In genomic region chr1:94069649-94070285, GRCh38 we compare ENCODE assay signal across 12 cellular contexts. TPM values are rescaled to one million over a fixed set of nuclear protein-coding genes. Genes with fewer than 3 reads are reported as not detected.
DNase-seq lines count a peak whose midpoint lies in the region; ATAC-seq and TF ChIP-seq lines count a peak whose summit lies in the region.
"Had no signal": no experiment of that assay in that cellular context is flagged by ENCODE, and none has a peak within 500 bp of the region (broad histone marks: within the 10 kb centered on the region; RNA-seq: fewer than 3 reads in every experiment).

No MANE protein-coding gene starts in this region.

- H3K4me1 ChIP-seq in mucosa of rectum (ENCODE audit: control insufficient read depth in 2 of 2, insufficient read depth in 2 of 2, low read length in 2 of 2) (peaks cover 12 to 16% of the 10 kb centered on the region in 2 donors), psoas muscle (peaks cover 18% of the 10 kb centered on the region)

- H3K36me3 ChIP-seq in mucosa of rectum (ENCODE audit: control insufficient read depth in 2 of 2, insufficient read depth in 2 of 2, low read length in 2 of 2) (no peaks in the 10 kb centered on the region), psoas muscle (ENCODE audit: insufficient read depth in 1 of 2, low read depth in 1 of 2) (no peaks in the 10 kb centered on the region)

- WGBS in psoas muscle, 3 donors = 22 to 41% (median 28%) methylated on average over 7 of the region's 7 CpGs

- no peaks in the 10 kb centered on the region for H3K9me3 Mint-ChIP-seq in chondrocyte (ENCODE audit: low read depth)
- H3K9me3 Mint-ChIP-seq: activated T-cell treated with anti-CD3 and anti-CD28 coated beads, Interleukin-2, amount 50 U/mL, for 24 hours; CD4-positive, CD25-positive, alpha-beta regulatory T cell had no signal

- H3K36me3 Mint-ChIP-seq in chondrocyte (ENCODE audit: low read depth) = no peaks in the 10 kb centered on the region
- H3K36me3 Mint-ChIP-seq: CD4-positive, CD25-positive, alpha-beta regulatory T cell had no signal

- H3K27me3 ChIP-seq in mucosa of rectum (ENCODE audit: control insufficient read depth in 2 of 2, insufficient read depth in 2 of 2, low read length in 2 of 2) (no peaks in the 10 kb centered on the region), psoas muscle (ENCODE audit: insufficient read depth in 3 of 3, low read length in 2 of 3) (no peaks in the 10 kb centered on the region)

- intact Hi-C loops in psoas muscle (cut with DNase I) = loop anchor here (5.0 to 10.0 kb wide), 3 partner anchors 123 to 395 kb away; no protein-coding TSS in a partner anchor

- TF ChIP-seq CTCF in 22Rv1 (IDR thresholded peaks at IDR 0.05) (no peak), chondrocyte (IDR thresholded peaks at IDR 0.05) (no peak), psoas muscle (IDR thresholded peaks at IDR 0.05) (no peak)

- H3K27ac Mint-ChIP-seq in chondrocyte (ENCODE audit: unreplicated experiment) = peak overlapping the region; percentile 80
- H3K27ac Mint-ChIP-seq: activated T-cell treated with anti-CD3 and anti-CD28 coated beads, Interleukin-2, amount 50 U/mL, for 24 hours; T-helper 17 cell had no signal

- H3K4me1 Mint-ChIP-seq in chondrocyte (ENCODE audit: low read depth) = peaks cover 44% of the 10 kb centered on the region

- no peak overlapping the region for H3K9ac ChIP-seq in mucosa of rectum (ENCODE audit: low read depth in 1 of 2, low read length in 2 of 2)

- H3K27ac ChIP-seq in 22Rv1 (peak overlapping the region; percentile 46), mucosa of rectum (ENCODE audit: low read depth in 2 of 2, low read length in 2 of 2) (peak overlapping the region; percentile 69 to 71), psoas muscle (no peak overlapping the region)

- H3K9me3 ChIP-seq in mucosa of rectum (ENCODE audit: control insufficient read depth in 2 of 2, low read length in 2 of 2) (no peaks in the 10 kb centered on the region), psoas muscle (no peaks in the 10 kb centered on the region)

- no peaks in the 10 kb centered on the region for H3K27me3 Mint-ChIP-seq in chondrocyte (ENCODE audit: low read depth)

- DNase-seq in HT-29 (ENCODE audit: low spot score) (peak; percentile 42), chondrocyte (ENCODE audit: low spot score) (no peak), psoas muscle (no peak), NCI-H1694 (lab: John Stamatoyannopoulos, UW) (no peak), NCI-H146 (lab: John Stamatoyannopoulos, UW) (no peak)
- no peak for DNase-seq in activated CD8-positive, alpha-beta memory T cell treated with anti-CD3 and anti-CD28 coated beads for 24 hours
- DNase-seq: activated T-cell treated with anti-CD3 and anti-CD28 coated beads, Interleukin-2, amount 50 U/mL, for 24 hours; CD4-positive, CD25-positive, alpha-beta regulatory T cell; NCI-H524 treated with DMSO at 0.1 percent for 48 hours; T-helper 17 cell had no signal

- H3K4me3 Mint-ChIP-seq in chondrocyte (ENCODE audit: unreplicated experiment) = no peak overlapping the region
- H3K4me3 Mint-ChIP-seq: activated T-cell treated with anti-CD3 and anti-CD28 coated beads, Interleukin-2, amount 50 U/mL, for 24 hours; CD4-positive, CD25-positive, alpha-beta regulatory T cell; T-helper 17 cell had no signal

- ATAC-seq in psoas muscle = no peak
- ATAC-seq: T-helper 17 cell had no signal

- H3K4me3 ChIP-seq in mucosa of rectum (ENCODE audit: low read length in 2 of 2) = no peak overlapping the region
- no peak overlapping the region for H3K4me3 ChIP-seq in psoas muscle

RNA-seq across cellular contexts. Expression of gene ABCA4, which starts 51.2 kb away (rescaled TPM):
- 0.29 TPM in 1 of 2 replicates, not detected in the other for total RNA-seq in HT-29 (2014; rRNA removed; shearing (Covaris generic))
- total RNA-seq in chondrocyte = 0.22 to 0.63 TPM (median 0.26 TPM) in 3 replicates
- under 1 TPM in 3 of 4 donors, not detected in 1; 0.09 to 0.32 (median 0.23) TPM for total RNA-seq in psoas muscle
- under 1 TPM in 2 of 3 donors, not detected in 1; 0.03 to 0.04 TPM for polyA plus RNA-seq in psoas muscle
- total RNA-seq: CD4-positive, CD25-positive, alpha-beta regulatory T cell; T-helper 17 cell had no signal
- polyA plus RNA-seq: CD4-positive, CD25-positive, alpha-beta regulatory T cell had no signal
